Comparison of ENCODE assay signal across 8 cellular contexts in genomic region chr14:52950410-52950897, GRCh38. TPM values are rescaled to one million over a fixed set of nuclear protein-coding genes. Genes with fewer than 3 reads are reported as not detected.
DNase-seq lines count a peak whose midpoint lies in the region; ATAC-seq and TF ChIP-seq lines count a peak whose summit lies in the region.

No MANE protein-coding gene starts in this region.

- H3K4me1 Mint-ChIP-seq in glutamatergic neuron (ENCODE audit: low read depth, unreplicated experiment): peaks cover 34% of the 10 kb centered on the region

- TF ChIP-seq CTCF in glutamatergic neuron (IDR thresholded peaks at IDR 0.05; ENCODE audit: partially characterized antibody, unreplicated experiment): peak; percentile 9

- peak; percentile 39 for ATAC-seq in GM21825 (IDR thresholded peaks at IDR 0.05; ENCODE audit: unreplicated experiment)

- peaks cover 7% of the 10 kb centered on the region for H3K36me3 Mint-ChIP-seq in glutamatergic neuron (ENCODE audit: unreplicated experiment)

- peak overlapping the region; percentile 96 for H3K27ac Mint-ChIP-seq in glutamatergic neuron (ENCODE audit: unreplicated experiment)

- peaks cover 17% of the 10 kb centered on the region for H3K9me3 Mint-ChIP-seq in glutamatergic neuron (ENCODE audit: unreplicated experiment)

- DNase-seq in COLO668 (lab: John Stamatoyannopoulos, UW; ENCODE audit: unreplicated experiment) (peak; percentile 79), NCI-H460 (ENCODE audit: extremely low read depth, low read depth) (peak; percentile 23), glutamatergic neuron (peak; percentile 71), nucleus accumbens (lab: John Stamatoyannopoulos, UW) (peak in 45 of 56 donors; percentile 6 to 67 (median 38)), epidermal melanocyte (ENCODE audit: insufficient read length, low spot score) (no peak), COR-L47 (lab: John Stamatoyannopoulos, UW) (no peak)
- peak; percentile 18 for DNase-seq in activated naive CD4-positive, alpha-beta T cell treated with anti-CD3 and anti-CD28 coated beads, Interleukin-2, amount 50 U/mL, for 16 hours

- H3K27me3 Mint-ChIP-seq in glutamatergic neuron (ENCODE audit: unreplicated experiment): peaks cover 8% of the 10 kb centered on the region

- H3K4me3 Mint-ChIP-seq in glutamatergic neuron (ENCODE audit: unreplicated experiment): peak overlapping the region; percentile 100

RNA-seq across cellular contexts. Expression of gene FERMT2, which starts 0.4 kb away (rescaled TPM):
- total RNA-seq in NCI-H460 (2014; rRNA removed; shearing (Covaris generic)): 62.2 and 62.3 TPM in 2 replicates
- 41.9 and 59.3 TPM in 2 replicates for polyA plus RNA-seq in NCI-H460 (2014; cell fraction: nucleus; rRNA removed)
- total RNA-seq in glutamatergic neuron (ENCODE audit: unreplicated experiment): 79.7 TPM

Comparison
In these comparisons a context has a peak if more than half of its experiments do, and no peak if none do; other contexts are left out.
1. DNase-seq: peak in COLO668 (single experiment), NCI-H460 (single experiment), activated naive CD4-positive, alpha-beta T cell treated with anti-CD3 and anti-CD28 coated beads, Interleukin-2, amount 50 U/mL, for 16 hours (single experiment), glutamatergic neuron (single experiment) and nucleus accumbens (45 of 56); none in epidermal melanocyte (single experiment) and COR-L47 (single experiment).